Comparison of ENCODE assay signal across 1 cellular context in the genomic region with DNA sequence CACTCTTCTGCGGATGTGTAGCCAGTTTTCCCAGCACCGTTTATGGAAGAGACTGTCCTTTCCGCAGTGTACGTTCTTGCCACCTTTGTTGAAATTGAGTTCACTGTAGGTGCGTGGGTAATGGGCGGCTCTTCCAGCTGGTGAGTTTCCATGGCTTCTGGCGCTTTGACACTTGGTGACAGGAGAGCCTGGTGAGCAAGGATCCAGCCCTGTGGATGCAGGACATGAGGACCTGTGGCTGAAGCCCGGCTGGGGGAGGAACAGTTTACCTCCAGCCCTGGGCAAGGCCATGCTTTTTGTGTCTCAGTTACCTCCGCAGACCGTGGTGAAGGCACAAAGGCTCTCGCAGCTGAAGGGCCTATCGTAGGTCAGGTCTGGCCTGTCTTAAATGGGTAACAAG.
A peak's percentile ranks its signal among the peaks of the same experiment; 100 is the strongest.
TF ChIP-seq lines count a peak whose summit lies in the region.

No MANE protein-coding gene starts in this region.

TF ChIP-seq in liver, 16 proteins besides CTCF, POLR2A, EP300 and RAD21:
- TF ChIP-seq JUND (IDR thresholded peaks at IDR 0.05), result no peak
- peak; percentile 41 for TF ChIP-seq YY1 (IDR thresholded peaks at IDR 0.05)
- TF ChIP-seq, protein P1, sequence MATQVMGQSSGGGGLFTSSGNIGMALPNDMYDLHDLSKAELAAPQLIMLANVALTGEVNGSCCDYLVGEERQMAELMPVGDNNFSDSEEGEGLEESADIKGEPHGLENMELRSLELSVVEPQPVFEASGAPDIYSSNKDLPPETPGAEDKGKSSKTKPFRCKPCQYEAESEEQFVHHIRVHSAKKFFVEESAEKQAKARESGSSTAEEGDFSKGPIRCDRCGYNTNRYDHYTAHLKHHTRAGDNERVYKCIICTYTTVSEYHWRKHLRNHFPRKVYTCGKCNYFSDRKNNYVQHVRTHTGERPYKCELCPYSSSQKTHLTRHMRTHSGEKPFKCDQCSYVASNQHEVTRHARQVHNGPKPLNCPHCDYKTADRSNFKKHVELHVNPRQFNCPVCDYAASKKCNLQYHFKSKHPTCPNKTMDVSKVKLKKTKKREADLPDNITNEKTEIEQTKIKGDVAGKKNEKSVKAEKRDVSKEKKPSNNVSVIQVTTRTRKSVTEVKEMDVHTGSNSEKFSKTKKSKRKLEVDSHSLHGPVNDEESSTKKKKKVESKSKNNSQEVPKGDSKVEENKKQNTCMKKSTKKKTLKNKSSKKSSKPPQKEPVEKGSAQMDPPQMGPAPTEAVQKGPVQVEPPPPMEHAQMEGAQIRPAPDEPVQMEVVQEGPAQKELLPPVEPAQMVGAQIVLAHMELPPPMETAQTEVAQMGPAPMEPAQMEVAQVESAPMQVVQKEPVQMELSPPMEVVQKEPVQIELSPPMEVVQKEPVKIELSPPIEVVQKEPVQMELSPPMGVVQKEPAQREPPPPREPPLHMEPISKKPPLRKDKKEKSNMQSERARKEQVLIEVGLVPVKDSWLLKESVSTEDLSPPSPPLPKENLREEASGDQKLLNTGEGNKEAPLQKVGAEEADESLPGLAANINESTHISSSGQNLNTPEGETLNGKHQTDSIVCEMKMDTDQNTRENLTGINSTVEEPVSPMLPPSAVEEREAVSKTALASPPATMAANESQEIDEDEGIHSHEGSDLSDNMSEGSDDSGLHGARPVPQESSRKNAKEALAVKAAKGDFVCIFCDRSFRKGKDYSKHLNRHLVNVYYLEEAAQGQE (IDR thresholded peaks at IDR 0.05), result no peak
- TF ChIP-seq HNF4A (conservative IDR thresholded peaks at IDR 0.05), result peak in 1 of 2 donors; percentile 41
- peak in 1 of 2 donors; percentile 25 for TF ChIP-seq RXRA (IDR thresholded peaks at IDR 0.05)
TF ChIP-seq in liver: peak in this region for 3.
